8 cellular contexts compared by ENCODE assay signal in the genomic region with DNA sequence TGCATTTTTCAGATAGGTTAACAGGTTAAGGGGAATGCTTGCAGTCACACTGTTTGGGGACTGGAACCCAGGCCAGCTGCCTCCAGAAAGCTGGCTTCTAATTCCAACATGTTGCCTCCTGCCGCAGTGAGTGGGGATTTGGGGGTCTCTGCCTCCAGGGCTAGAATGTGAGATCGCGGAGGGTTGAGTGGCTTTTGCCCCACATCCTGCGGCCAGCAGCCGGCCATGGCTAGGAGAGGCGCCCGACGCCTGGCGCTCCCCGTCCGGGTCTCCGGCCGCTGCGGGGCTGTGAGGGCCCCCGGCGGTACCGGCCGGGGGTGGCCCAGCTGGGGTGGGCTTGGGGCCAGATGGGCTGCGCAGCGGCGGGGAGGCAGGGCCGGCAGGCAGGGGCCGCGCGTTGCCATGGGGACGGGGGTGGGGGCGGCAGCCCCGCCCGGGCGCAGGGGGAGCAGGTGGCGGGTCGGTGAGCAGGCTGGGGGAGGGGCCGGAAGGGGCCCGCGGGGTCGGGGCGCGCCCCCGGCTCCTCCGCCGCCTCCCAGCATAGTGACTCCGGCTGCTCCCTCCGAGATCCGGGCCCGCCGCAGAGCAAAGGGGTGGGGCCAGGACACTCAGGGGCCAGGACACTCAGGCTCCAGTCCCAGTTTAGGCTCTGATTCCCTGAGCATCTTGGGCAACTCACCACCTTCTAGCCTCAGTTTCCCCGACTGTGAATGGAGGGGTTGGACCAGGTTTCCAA.
A peak's percentile ranks its signal among the peaks of the same experiment; 100 is the strongest.
DNase-seq lines count a peak whose midpoint lies in the region; ATAC-seq and TF ChIP-seq lines count a peak whose summit lies in the region.

No MANE protein-coding gene starts in this region.

- peak; percentile 43 for DNase-seq in stimulated activated CD4-positive, alpha-beta T cell treated with anti-CD3 and anti-CD28 coated beads, Interleukin-4, amount 100 ng/mL, for 1 hour
- DNase-seq in stimulated activated CD4-positive, alpha-beta T cell treated with anti-CD3 and anti-CD28 coated beads, Interleukin-12 subunit alpha, Interleukin-12 subunit beta, amount 100 ng/mL, for 4 hours: no peak
- DNase-seq in central memory CD8-positive, alpha-beta T cell (ENCODE audit: low spot score in 2 of 2): no peak
- DNase-seq in NOMO-1 treated with dmso at 0.1 percent for 144 hours (lab: John Stamatoyannopoulos, UW; ENCODE audit: unreplicated experiment): no peak
- no peak for DNase-seq in A172 (ENCODE audit: low spot score)
- no peak for DNase-seq in lower leg skin (ENCODE audit: low spot score in 2 of 2)

- no peaks in the 10 kb centered on the region for H3K36me3 ChIP-seq in muscle layer of colon (ENCODE audit: insufficient read depth, low read length)

- no peak overlapping the region for H3K9ac ChIP-seq in muscle layer of colon (ENCODE audit: low read length)

- H3K4me1 ChIP-seq in muscle layer of colon (ENCODE audit: insufficient read depth, low read length): peaks cover 22% of the 10 kb centered on the region

- peak overlapping the region; percentile 77 for H3K4me3 Mint-ChIP-seq in central memory CD8-positive, alpha-beta T cell

- H3K9me3 Mint-ChIP-seq in central memory CD8-positive, alpha-beta T cell: no peaks in the 10 kb centered on the region

- no peak for TF ChIP-seq CTCF in lower leg skin (IDR thresholded peaks at IDR 0.05)

- H3K4me3 ChIP-seq in muscle layer of colon (ENCODE audit: low read depth in 1 of 2, low read length in 2 of 2) (peak overlapping the region; percentile 41 to 54), lower leg skin (ENCODE audit: low read depth, poor library complexity, severe bottlenecking) (no peak overlapping the region)

- H3K9me3 ChIP-seq in muscle layer of colon (ENCODE audit: low read length): no peaks in the 10 kb centered on the region

- ATAC-seq in central memory CD8-positive, alpha-beta T cell (replicated peaks; ENCODE audit: extremely low read depth, poor library complexity, severe bottlenecking): peak; percentile 38
- ATAC-seq in HG02981 (IDR thresholded peaks at IDR 0.05; ENCODE audit: unreplicated experiment): no peak

- H3K4me1 Mint-ChIP-seq in central memory CD8-positive, alpha-beta T cell: peaks cover 49% of the 10 kb centered on the region

- peak overlapping the region; percentile 58 for H3K27ac ChIP-seq in muscle layer of colon (ENCODE audit: low read depth, low read length)

- TF ChIP-seq POLR2A in lower leg skin (IDR thresholded peaks at IDR 0.05): no peak

- intact Hi-C loops in lower leg skin (cut with DNase I; ENCODE audit: low total_unique reads): no loop called here

- WGBS in lower leg skin, 2 donors: 6 to 12% methylated on average over 11 to 12 of the region's 47 CpGs

- peaks cover 4% of the 10 kb centered on the region for H3K36me3 Mint-ChIP-seq in central memory CD8-positive, alpha-beta T cell (ENCODE audit: insufficient read depth)

- no peaks in the 10 kb centered on the region for H3K27me3 Mint-ChIP-seq in central memory CD8-positive, alpha-beta T cell

- H3K27me3 ChIP-seq in muscle layer of colon (ENCODE audit: control insufficient read depth in 1 of 2, insufficient read depth in 2 of 2, low read length in 2 of 2): peaks cover 0 to 4% of the 10 kb centered on the region in 2 donors

- peak overlapping the region; percentile 56 for H3K27ac Mint-ChIP-seq in central memory CD8-positive, alpha-beta T cell (ENCODE audit: low read depth)
